ENCODE assay signal across 1 cellular context in the genomic region with DNA sequence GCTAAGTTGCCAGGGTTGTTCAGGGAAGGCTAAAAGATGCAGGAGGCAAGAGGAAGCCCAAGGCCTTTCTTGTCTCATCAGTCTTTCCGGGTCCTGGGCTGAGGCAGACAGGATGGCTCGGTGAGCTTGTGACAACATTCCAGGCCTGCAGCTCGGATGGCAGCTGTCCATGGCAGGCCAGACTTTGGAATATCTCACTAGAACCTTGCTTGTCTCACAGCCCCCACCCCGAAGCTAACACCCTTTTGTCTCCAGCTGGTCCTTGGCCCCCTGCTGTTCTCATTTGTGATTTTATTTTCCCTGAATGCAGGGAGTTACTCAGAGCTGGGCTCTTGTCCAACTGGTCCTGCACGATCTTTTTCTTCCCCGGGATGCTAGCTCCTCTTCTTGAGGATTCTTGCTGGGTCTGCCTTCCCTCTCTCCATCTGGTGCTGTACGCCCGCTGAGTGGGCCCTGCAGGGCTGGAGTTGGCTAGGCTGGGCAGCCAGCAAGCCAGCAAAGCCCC.
TF ChIP-seq lines count a peak whose summit lies in the region.

No MANE protein-coding gene starts in this region.

TF ChIP-seq in GM12878, 131 proteins besides CTCF, POLR2A, EP300 and RAD21:
- no peak for TF ChIP-seq EZH2 (IDR thresholded peaks at IDR 0.05; ENCODE audit: borderline replicate concordance, control insufficient read depth, low read depth, low read length)
- TF ChIP-seq BACH1 (IDR thresholded peaks at IDR 0.05; ENCODE audit: borderline replicate concordance), result no peak
- no peak for TF ChIP-seq CREM (IDR thresholded peaks at IDR 0.05; ENCODE audit: low read depth)
- TF ChIP-seq RB1 (IDR thresholded peaks at IDR 0.05; ENCODE audit: borderline replicate concordance), result no peak
- TF ChIP-seq, protein P1, sequence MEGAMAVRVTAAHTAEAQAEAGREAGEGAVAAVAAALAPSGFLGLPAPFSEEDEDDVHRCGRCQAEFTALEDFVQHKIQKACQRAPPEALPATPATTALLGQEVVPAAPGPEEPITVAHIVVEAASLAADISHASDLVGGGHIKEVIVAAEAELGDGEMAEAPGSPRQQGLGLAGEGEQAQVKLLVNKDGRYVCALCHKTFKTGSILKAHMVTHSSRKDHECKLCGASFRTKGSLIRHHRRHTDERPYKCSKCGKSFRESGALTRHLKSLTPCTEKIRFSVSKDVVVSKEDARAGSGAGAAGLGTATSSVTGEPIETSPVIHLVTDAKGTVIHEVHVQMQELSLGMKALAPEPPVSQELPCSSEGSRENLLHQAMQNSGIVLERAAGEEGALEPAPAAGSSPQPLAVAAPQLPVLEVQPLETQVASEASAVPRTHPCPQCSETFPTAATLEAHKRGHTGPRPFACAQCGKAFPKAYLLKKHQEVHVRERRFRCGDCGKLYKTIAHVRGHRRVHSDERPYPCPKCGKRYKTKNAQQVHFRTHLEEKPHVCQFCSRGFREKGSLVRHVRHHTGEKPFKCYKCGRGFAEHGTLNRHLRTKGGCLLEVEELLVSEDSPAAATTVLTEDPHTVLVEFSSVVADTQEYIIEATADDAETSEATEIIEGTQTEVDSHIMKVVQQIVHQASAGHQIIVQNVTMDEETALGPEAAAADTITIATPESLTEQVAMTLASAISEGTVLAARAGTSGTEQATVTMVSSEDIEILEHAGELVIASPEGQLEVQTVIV (IDR thresholded peaks at IDR 0.05; ENCODE audit: borderline replicate concordance, partially characterized antibody), result no peak
- TF ChIP-seq MTA3 (IDR thresholded peaks at IDR 0.05; ENCODE audit: borderline replicate concordance, low read length), result no peak
